Comparison of ENCODE assay signal across 19 cellular contexts in the genomic region with DNA sequence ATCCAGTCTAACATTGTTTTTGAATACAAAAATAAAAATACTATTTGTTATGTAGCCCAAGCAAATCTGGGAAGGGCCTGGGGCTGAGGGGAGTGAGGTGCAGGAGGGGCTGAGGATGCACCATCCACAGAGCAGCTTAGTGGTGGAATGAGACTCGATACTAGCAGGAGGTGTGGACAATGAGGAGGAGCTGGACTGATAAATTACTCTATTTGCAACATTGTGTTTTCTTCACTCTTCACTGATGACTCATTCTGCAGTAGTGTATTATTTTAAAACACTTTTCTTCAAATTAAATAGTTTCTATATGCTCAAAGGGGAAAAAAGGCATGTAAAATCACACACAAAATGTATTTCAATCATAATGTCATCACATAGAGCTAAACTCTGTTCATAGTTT.
DNase-seq lines count a peak whose midpoint lies in the region; ATAC-seq and TF ChIP-seq lines count a peak whose summit lies in the region.
"Had no signal": no experiment of that assay in that cellular context is flagged by ENCODE, and none has a peak within 500 bp of the region (broad histone marks: within the 10 kb centered on the region; RNA-seq: fewer than 3 reads in every experiment).

No MANE protein-coding gene starts in this region.

- no peak for TF ChIP-seq CTCF in fibroblast of lung (conservative IDR thresholded peaks at IDR 0.05 in 1 of 2, IDR thresholded peaks at IDR 0.05 in 1 of 2; ENCODE audit: low read depth in 1 of 2, low read length in 2 of 2)
- no peak for TF ChIP-seq CTCF in omental fat pad (IDR thresholded peaks at IDR 0.05)
- no peak for TF ChIP-seq CTCF in brain microvascular endothelial cell (IDR thresholded peaks at IDR 0.05; ENCODE audit: low read depth, low read length, missing control alignments)
- no peak for TF ChIP-seq CTCF in dorsolateral prefrontal cortex (IDR thresholded peaks at IDR 0.05 in 54 of 56, conservative IDR thresholded peaks at IDR 0.05 in 2 of 56; ENCODE audit: low read depth in 1 of 56, partially characterized antibody in 56 of 56)

- in situ Hi-C loops in brain microvascular endothelial cell (cut with HindIII; ENCODE audit: low pct_ligation_motif_present, low sequenced_read_pairs), result no loop called here

- peak; percentile 40 for DNase-seq in AG08395 (ENCODE audit: low spot score)
- DNase-seq in LHCN-M2 (ENCODE audit: low read depth), result peak; percentile 35
- DNase-seq in fibroblast of lung (ENCODE audit: low read depth in 2 of 2), result peak; percentile 9 to 11
- no peak for DNase-seq in omental fat pad (ENCODE audit: low spot score)
- DNase-seq in brain microvascular endothelial cell, result no peak
- no peak for DNase-seq in NK-92 (lab: John Stamatoyannopoulos, UW; ENCODE audit: unreplicated experiment)
- no peak for DNase-seq in NK-92 treated with Interleukin-12 subunit alpha and Interleukin-12 subunit beta, amount 100 ng/mL, for 24 hours (lab: John Stamatoyannopoulos, UW)
- no peak for DNase-seq in dorsolateral prefrontal cortex
- DNase-seq: CD4-positive, CD25-positive, alpha-beta regulatory T cell; DMS79; KG1; MG63; NCI-H1105; NCI-H1694 treated with DMSO at 0.1 percent for 48 hours; NCI-H446 treated with DMSO at 0.1 percent for 48 hours; NCI-H774; SHP77 had no signal

- intact Hi-C loops in dorsolateral prefrontal cortex (cut with DNase I), result no loop called here

- H3K27me3 ChIP-seq in fibroblast of lung (ENCODE audit: control insufficient read depth, insufficient read depth, low read length) (no peaks in the 10 kb centered on the region), brain microvascular endothelial cell (replicated peaks) (no peaks in the 10 kb centered on the region), dorsolateral prefrontal cortex (no peaks in the 10 kb centered on the region)
- H3K27me3 ChIP-seq: MG63 had no signal

- H2AFZ ChIP-seq in fibroblast of lung (ENCODE audit: low read length), result no peak overlapping the region

- H4K20me1 ChIP-seq in fibroblast of lung (ENCODE audit: control insufficient read depth, extremely low read depth, insufficient read depth, low read length), result no peaks in the 10 kb centered on the region

- H3K36me3 ChIP-seq in fibroblast of lung (ENCODE audit: control insufficient read depth, insufficient read depth, low read length) (no peaks in the 10 kb centered on the region), brain microvascular endothelial cell (replicated peaks) (no peaks in the 10 kb centered on the region)
- H3K36me3 ChIP-seq: MG63 had no signal

- ATAC-seq in omental fat pad (ENCODE audit: low FRiP score), result peak; percentile 77
- ATAC-seq: A549 had no signal

- H3K9ac ChIP-seq in fibroblast of lung (ENCODE audit: insufficient read depth, low read length), result no peak overlapping the region

- H3K9me3 ChIP-seq in fibroblast of lung (ENCODE audit: control insufficient read depth, insufficient read depth, low read depth, low read length), result no peaks in the 10 kb centered on the region
- H3K9me3 ChIP-seq: A549, MG63 had no signal

- H3K4me1 ChIP-seq in fibroblast of lung (ENCODE audit: control insufficient read depth, extremely low read depth, insufficient read depth, low read length), result peaks cover 7% of the 10 kb centered on the region
- H3K4me1 ChIP-seq: A549 had no signal

- H3K4me2 ChIP-seq in fibroblast of lung (ENCODE audit: extremely low read depth, insufficient read depth, low read length), result no peak overlapping the region
- H3K4me2 ChIP-seq: A549 had no signal

- no peaks in the 10 kb centered on the region for H3K79me2 ChIP-seq in fibroblast of lung (ENCODE audit: control insufficient read depth, insufficient read depth, low read length)

- H3K27ac ChIP-seq in fibroblast of lung (ENCODE audit: insufficient read depth, low read length) (no peak overlapping the region), brain microvascular endothelial cell (no peak overlapping the region), dorsolateral prefrontal cortex (no peak overlapping the region)
- H3K27ac ChIP-seq: A549, HL-60 had no signal

- no peak overlapping the region for H3K4me3 ChIP-seq in fibroblast of lung (replicated peaks in 1 of 4; ENCODE audit: control extremely low read depth in 1 of 4, insufficient read depth in 1 of 4, low read depth in 3 of 4, low read length in 4 of 4)
- H3K4me3 ChIP-seq in brain microvascular endothelial cell (ENCODE audit: low read depth, low read length), result no peak overlapping the region
- no peak overlapping the region for H3K4me3 ChIP-seq in dorsolateral prefrontal cortex
- H3K4me3 ChIP-seq: A549, MG63 had no signal

Comparison
In these comparisons a context has a peak if more than half of its experiments do, and no peak if none do; other contexts are left out.
1. DNase-seq: peak in AG08395 (single experiment), LHCN-M2 (single experiment) and fibroblast of lung (2 of 2); none in omental fat pad (single experiment), brain microvascular endothelial cell (single experiment), NK-92 (single experiment), NK-92 treated with Interleukin-12 subunit alpha and Interleukin-12 subunit beta, amount 100 ng/mL, for 24 hours (single experiment) and dorsolateral prefrontal cortex (0 of 10).